ENCODE assay signal across 8 cellular contexts in the genomic region with DNA sequence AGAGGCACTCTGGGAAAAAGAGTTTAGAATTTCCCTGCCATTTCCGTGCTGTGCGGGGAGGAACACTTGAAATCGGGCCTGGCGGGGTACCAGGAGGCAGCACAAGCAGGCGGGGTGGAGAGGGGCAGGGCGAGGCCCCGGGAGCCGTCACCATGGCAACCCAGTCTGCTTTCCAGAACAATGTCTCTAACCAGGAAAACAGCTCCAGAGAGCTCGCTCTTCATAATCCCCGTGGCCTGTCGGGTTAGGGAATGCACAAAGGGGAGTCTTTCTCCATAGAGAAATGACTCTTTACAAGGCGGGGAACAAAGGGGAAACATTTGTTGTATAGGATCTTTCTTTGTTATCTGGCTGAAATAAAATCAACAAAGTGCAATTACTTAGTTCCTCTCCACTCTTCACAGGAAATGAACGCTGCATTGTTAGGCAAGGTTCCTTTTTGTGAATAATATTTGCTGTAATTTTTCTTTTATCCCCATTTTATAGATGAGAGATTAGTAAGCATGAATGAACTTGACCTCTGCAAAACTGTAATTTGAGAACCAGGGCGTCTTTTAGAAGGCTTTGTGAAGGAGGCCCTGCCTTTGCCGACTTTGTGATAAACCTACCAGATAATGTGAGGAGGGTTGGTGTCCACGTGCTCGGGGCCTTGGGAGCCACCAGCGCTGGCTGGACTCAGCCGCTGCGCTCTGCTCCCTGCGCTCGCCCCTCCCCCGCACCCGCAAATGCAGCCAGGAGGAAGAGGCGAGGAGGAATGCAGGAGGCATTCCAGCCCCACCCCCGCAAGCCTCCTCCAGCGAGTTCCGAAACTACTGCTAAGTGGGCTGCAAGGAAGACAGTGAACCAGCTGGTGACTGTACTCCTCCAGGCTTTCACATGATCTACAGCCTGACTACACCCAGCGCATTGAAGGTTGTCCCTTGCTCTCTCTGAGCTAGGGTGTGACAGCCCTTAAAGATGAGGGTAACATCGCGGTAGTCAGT.
A peak's percentile ranks its signal among the peaks of the same experiment; 100 is the strongest.
DNase-seq lines count a peak whose midpoint lies in the region; TF ChIP-seq lines count a peak whose summit lies in the region.

No MANE protein-coding gene starts in this region.

- no peak for DNase-seq in activated CD4-positive, alpha-beta memory T cell treated with anti-CD3 and anti-CD28 coated beads for 36 hours
- no peak for DNase-seq in activated CD4-positive, alpha-beta memory T cell treated with anti-CD3 and anti-CD28 coated beads, Interleukin-2, amount 10 ng/mL, durations not matched to agents 7 days and 5 days
- peak; percentile 48 to 71 for DNase-seq in SJSA1 (ENCODE audit: low read depth in 1 of 2, low spot score in 2 of 2)
- DNase-seq in fibroblast of peridontal ligament (ENCODE audit: extremely low read depth), result peak; percentile 73
- peak; percentile 91 to 93 for DNase-seq in uterus
- DNase-seq in activated CD4-positive, alpha-beta T cell treated with anti-CD3 and anti-CD28 coated beads for 1 hour, result no peak
- DNase-seq in activated CD4-positive, alpha-beta T cell treated with anti-CD3 and anti-CD28 coated beads for 4 hours, result no peak

- H3K36me3 ChIP-seq in SJSA1 (no peaks in the 10 kb centered on the region), muscle layer of duodenum (ENCODE audit: control insufficient read depth in 1 of 2, insufficient read depth in 2 of 2, low read length in 2 of 2) (no peaks in the 10 kb centered on the region), uterus (no peaks in the 10 kb centered on the region)

- peaks cover 25% of the 10 kb centered on the region for H3K4me1 ChIP-seq in SJSA1 (replicated peaks)
- peaks cover 20 to 49% of the 10 kb centered on the region in 2 donors for H3K4me1 ChIP-seq in muscle layer of duodenum (ENCODE audit: control insufficient read depth in 1 of 2, insufficient read depth in 2 of 2, low read length in 2 of 2)
- peaks cover 0 to 8% of the 10 kb centered on the region in 2 donors for H3K4me1 ChIP-seq in uterus

- POLR2A ChIA-PET in activated CD4-positive, alpha-beta memory T cell treated with anti-CD3 and anti-CD28 coated beads for 36 hours (lab: Charles Lee), result interaction anchor here (0.7 kb wide), 1 partner anchor 178 kb away, joined by 3 read pairs; no protein-coding TSS in a partner anchor
- POLR2A ChIA-PET in activated CD4-positive, alpha-beta memory T cell treated with anti-CD3 and anti-CD28 coated beads, Interleukin-2, amount 10 ng/mL, durations not matched to agents 7 days and 5 days (lab: Charles Lee), result interaction anchor here (0.6 to 3.2 kb wide), 3 partner anchors 20 to 175 kb away, joined by 3 to 60 read pairs (median 3); a partner anchor contains a TSS

- CTCF ChIA-PET in activated CD4-positive, alpha-beta memory T cell treated with anti-CD3 and anti-CD28 coated beads for 36 hours (lab: Charles Lee), result no interaction called here
- CTCF ChIA-PET in activated CD4-positive, alpha-beta memory T cell treated with anti-CD3 and anti-CD28 coated beads, Interleukin-2, amount 10 ng/mL, durations not matched to agents 7 days and 5 days (lab: Charles Lee), result no interaction called here

- TF ChIP-seq POLR2A in uterus (IDR thresholded peaks at IDR 0.05), result no peak

- H3K27ac ChIP-seq in SJSA1 (peak overlapping the region; percentile 65), muscle layer of duodenum (ENCODE audit: low read length) (peak overlapping the region; percentile 88), uterus (peak overlapping the region; percentile 85 to 92)

- intact Hi-C loops in activated CD4-positive, alpha-beta memory T cell treated with anti-CD3 and anti-CD28 coated beads for 36 hours (cut with micrococcal nuclease), result no loop called here
- intact Hi-C loops in uterus (cut with DNase I; ENCODE audit: low total_unique reads), result no loop called here

- H3K27ac Mint-ChIP-seq in activated CD4-positive, alpha-beta memory T cell treated with anti-CD3 and anti-CD28 coated beads for 36 hours, result peak overlapping the region; percentile 8
- H3K27ac Mint-ChIP-seq in activated CD4-positive, alpha-beta memory T cell treated with anti-CD3 and anti-CD28 coated beads, Interleukin-2, amount 10 ng/mL, durations not matched to agents 7 days and 5 days, result no peak overlapping the region

- H3K4me1 Mint-ChIP-seq in activated CD4-positive, alpha-beta memory T cell treated with anti-CD3 and anti-CD28 coated beads for 36 hours (ENCODE audit: low read depth), result peaks cover 39% of the 10 kb centered on the region
- H3K4me1 Mint-ChIP-seq in activated CD4-positive, alpha-beta memory T cell treated with anti-CD3 and anti-CD28 coated beads, Interleukin-2, amount 10 ng/mL, durations not matched to agents 7 days and 5 days, result peaks cover 47% of the 10 kb centered on the region

- H3K4me3 ChIP-seq in SJSA1 (no peak overlapping the region), muscle layer of duodenum (ENCODE audit: low read depth in 1 of 2, low read length in 2 of 2) (peak overlapping the region; percentile 49 to 54), uterus (peak overlapping the region in 1 of 2 donors; percentile 14)

- H3K9me3 Mint-ChIP-seq in activated CD4-positive, alpha-beta memory T cell treated with anti-CD3 and anti-CD28 coated beads for 36 hours, result peaks cover 10% of the 10 kb centered on the region
- peaks cover 13% of the 10 kb centered on the region for H3K9me3 Mint-ChIP-seq in activated CD4-positive, alpha-beta memory T cell treated with anti-CD3 and anti-CD28 coated beads, Interleukin-2, amount 10 ng/mL, durations not matched to agents 7 days and 5 days

- no peak overlapping the region for H3K4me3 Mint-ChIP-seq in activated CD4-positive, alpha-beta memory T cell treated with anti-CD3 and anti-CD28 coated beads for 36 hours
- no peak overlapping the region for H3K4me3 Mint-ChIP-seq in activated CD4-positive, alpha-beta memory T cell treated with anti-CD3 and anti-CD28 coated beads, Interleukin-2, amount 10 ng/mL, durations not matched to agents 7 days and 5 days

- H3K27me3 Mint-ChIP-seq in activated CD4-positive, alpha-beta memory T cell treated with anti-CD3 and anti-CD28 coated beads for 36 hours, result no peaks in the 10 kb centered on the region
- H3K27me3 Mint-ChIP-seq in activated CD4-positive, alpha-beta memory T cell treated with anti-CD3 and anti-CD28 coated beads, Interleukin-2, amount 10 ng/mL, durations not matched to agents 7 days and 5 days, result no peaks in the 10 kb centered on the region

- H3K27me3 ChIP-seq in SJSA1 (replicated peaks) (no peaks in the 10 kb centered on the region), muscle layer of duodenum (ENCODE audit: low read depth, low read length) (no peaks in the 10 kb centered on the region), uterus (no peaks in the 10 kb centered on the region)

- peaks cover 8% of the 10 kb centered on the region for H3K36me3 Mint-ChIP-seq in activated CD4-positive, alpha-beta memory T cell treated with anti-CD3 and anti-CD28 coated beads for 36 hours
- H3K36me3 Mint-ChIP-seq in activated CD4-positive, alpha-beta memory T cell treated with anti-CD3 and anti-CD28 coated beads, Interleukin-2, amount 10 ng/mL, durations not matched to agents 7 days and 5 days (ENCODE audit: low read depth), result peaks cover 21% of the 10 kb centered on the region

- H3K9me3 ChIP-seq in SJSA1 (replicated peaks) (peaks cover 4% of the 10 kb centered on the region; the same call in 1 of the 2 replicates), muscle layer of duodenum (ENCODE audit: control insufficient read depth in 1 of 2, low read length in 2 of 2) (peaks cover 6 to 9% of the 10 kb centered on the region in 2 donors), uterus (no peaks in the 10 kb centered on the region)

- TF ChIP-seq CTCF in uterus (IDR thresholded peaks at IDR 0.05), result no peak

Comparison
In these comparisons a context has a peak if more than half of its experiments do, and no peak if none do; other contexts are left out.
1. DNase-seq: peak in SJSA1 (2 of 2), fibroblast of peridontal ligament (single experiment) and uterus (2 of 2); none in activated CD4-positive, alpha-beta memory T cell treated with anti-CD3 and anti-CD28 coated beads for 36 hours (single experiment), activated CD4-positive, alpha-beta memory T cell treated with anti-CD3 and anti-CD28 coated beads, Interleukin-2, amount 10 ng/mL, durations not matched to agents 7 days and 5 days (single experiment), activated CD4-positive, alpha-beta T cell treated with anti-CD3 and anti-CD28 coated beads for 1 hour (single experiment) and activated CD4-positive, alpha-beta T cell treated with anti-CD3 and anti-CD28 coated beads for 4 hours (0 of 2).
2. Peak in every context shown above with its lines, with median percentiles within 50 percentile points of each other: H3K27ac ChIP-seq.